Comparison of ENCODE assay signal across 8 cellular contexts in the genomic region with DNA sequence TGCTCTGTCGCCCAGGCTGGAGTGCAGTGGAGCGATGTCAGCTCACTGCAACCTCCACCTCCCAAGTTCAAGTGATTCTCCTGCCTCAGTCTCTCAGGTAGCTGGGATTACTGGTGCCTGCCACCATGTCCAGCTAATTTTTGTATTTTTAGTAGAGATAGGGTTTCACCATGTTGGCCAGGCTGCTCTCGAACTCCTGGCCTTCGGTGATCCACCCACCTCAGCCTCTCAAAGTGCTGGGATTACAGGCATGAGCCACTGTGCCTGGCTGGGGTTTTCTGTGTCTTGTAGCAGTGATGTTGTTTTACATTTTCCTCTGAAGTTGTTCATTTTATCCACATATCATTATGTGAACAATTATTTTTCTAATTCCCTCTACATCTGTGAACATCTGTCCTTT. TPM values are rescaled to one million over a fixed set of nuclear protein-coding genes. Genes with fewer than 3 reads are reported as not detected.
DNase-seq lines count a peak whose midpoint lies in the region; ATAC-seq and TF ChIP-seq lines count a peak whose summit lies in the region.
"Not testable (repeated sequence)": the region's sequence is repeated elsewhere in the genome, so short reads cannot be mapped to it uniquely, and the experiment has no call there.
"Had no signal": no experiment of that assay in that cellular context is flagged by ENCODE, and none has a peak within 500 bp of the region (broad histone marks: within the 10 kb centered on the region; RNA-seq: fewer than 3 reads in every experiment).

No MANE protein-coding gene starts in this region.

- not testable (repeated sequence) for H3K4me3 ChIP-seq in adipocyte (ENCODE audit: low read length); esophagus muscularis mucosa; muscle layer of duodenum (ENCODE audit: low read depth in 1 of 2, low read length in 2 of 2); rectal smooth muscle tissue (ENCODE audit: low read length); thoracic aorta

- not testable (repeated sequence) for DNase-seq in Calu3; RWPE1 (ENCODE audit: low spot score); adipocyte (ENCODE audit: low read depth); esophagus muscularis mucosa (ENCODE audit: extremely low spot score); thoracic aorta (ENCODE audit: low spot score)

- not testable (repeated sequence) for BruUV-seq in Calu3 (replicated peaks; lab: Mats Ljungman, UMichigan)

- not testable (repeated sequence) for H3K4me3 Mint-ChIP-seq in Calu3 (ENCODE audit: low read depth, unreplicated experiment)

- H3K36me3 ChIP-seq in adipocyte (ENCODE audit: control insufficient read depth, insufficient read depth, low read length, severe bottlenecking); esophagus muscularis mucosa; muscle layer of duodenum (ENCODE audit: control insufficient read depth in 1 of 2, insufficient read depth in 2 of 2, low read length in 2 of 2); rectal smooth muscle tissue (ENCODE audit: control insufficient read depth, insufficient read depth, low read length); thoracic aorta: not testable (repeated sequence)

- H3K27me3 Mint-ChIP-seq in Calu3 (ENCODE audit: unreplicated experiment) = not testable (repeated sequence)

- not testable (repeated sequence) for H3K9me3 Mint-ChIP-seq in Calu3 (ENCODE audit: low read depth, unreplicated experiment)

- CTCF ChIA-PET in Calu3 (lab: Charles Lee) = interaction anchor here (1.0 kb wide), 1 partner anchor 10 kb away, joined by 3 read pairs; no protein-coding TSS in a partner anchor
- CTCF ChIA-PET in RWPE1 (lab: Yijun Ruan, JAX) = not testable (repeated sequence)

- WGBS in esophagus muscularis mucosa = 91% methylated on average over 4 of the region's 4 CpGs

- not testable (repeated sequence) for TF ChIP-seq POLR2A in esophagus muscularis mucosa (IDR thresholded peaks at IDR 0.05; ENCODE audit: low read depth)

- peaks cover 13% of the 10 kb centered on the region for H3K4me1 ChIP-seq in adipocyte (ENCODE audit: control insufficient read depth, insufficient read depth, low read length)
- peaks cover 65 to 100% (median 92%) of the 10 kb centered on the region in 4 donors for H3K4me1 ChIP-seq in esophagus muscularis mucosa
- H3K4me1 ChIP-seq in muscle layer of duodenum (ENCODE audit: control insufficient read depth in 1 of 2, insufficient read depth in 2 of 2, low read length in 2 of 2) = peaks cover 12 to 29% of the 10 kb centered on the region in 2 donors
- peaks cover 78% of the 10 kb centered on the region for H3K4me1 ChIP-seq in rectal smooth muscle tissue (ENCODE audit: control insufficient read depth, insufficient read depth, low read length)
- peaks cover 50 to 99% of the 10 kb centered on the region in 2 donors for H3K4me1 ChIP-seq in thoracic aorta (ENCODE audit: control insufficient read depth in 1 of 2, low read depth in 2 of 2)

- H3K27ac ChIP-seq in RWPE1 = peak overlapping the region; percentile 49
- peak overlapping the region; percentile 82 to 95 (median 93) for H3K27ac ChIP-seq in esophagus muscularis mucosa (replicated peaks in 1 of 4)
- H3K27ac ChIP-seq in muscle layer of duodenum (ENCODE audit: low read length) = peak overlapping the region; percentile 36
- peak overlapping the region; percentile 94 for H3K27ac ChIP-seq in rectal smooth muscle tissue (ENCODE audit: low read depth, low read length)
- peak overlapping the region; percentile 92 to 95 for H3K27ac ChIP-seq in thoracic aorta

- intact Hi-C loops in Calu3 (cut with micrococcal nuclease; ENCODE audit: unreplicated experiment) = loop anchor here (10.0 kb wide), 1 partner anchor 57 kb away; no protein-coding TSS in a partner anchor
- intact Hi-C loops in esophagus muscularis mucosa (cut with DNase I) = not testable (repeated sequence)

- not testable (repeated sequence) for TF ChIP-seq CTCF in Calu3 (IDR thresholded peaks at IDR 0.05; ENCODE audit: unreplicated experiment); RWPE1 (conservative IDR thresholded peaks at IDR 0.05; ENCODE audit: low read depth); esophagus muscularis mucosa (IDR thresholded peaks at IDR 0.05); thoracic aorta (IDR thresholded peaks at IDR 0.05)

- POLR2A ChIA-PET in RWPE1 (lab: Yijun Ruan, JAX; ENCODE audit: low non-redundant PET) = not testable (repeated sequence)

- peak overlapping the region; percentile 3 for H3K27ac Mint-ChIP-seq in Calu3 (ENCODE audit: unreplicated experiment)

- not testable (repeated sequence) for ATAC-seq in thoracic aorta (ENCODE audit: insufficient number of reproducible peaks, low FRiP score, low read depth)

- H3K4me1 Mint-ChIP-seq in Calu3 (ENCODE audit: low read depth, unreplicated experiment) = peaks cover 56% of the 10 kb centered on the region

- not testable (repeated sequence) for H3K27me3 ChIP-seq in adipocyte (replicated peaks; ENCODE audit: control insufficient read depth, insufficient read depth, low read length); esophagus muscularis mucosa; muscle layer of duodenum (ENCODE audit: low read depth, low read length); rectal smooth muscle tissue (ENCODE audit: control insufficient read depth, insufficient read depth, low read length); thoracic aorta (replicated peaks; ENCODE audit: insufficient read depth)

- peak overlapping the region; percentile 5 for H3K9ac ChIP-seq in adipocyte (ENCODE audit: low read length)
- H3K9ac ChIP-seq in rectal smooth muscle tissue (ENCODE audit: low read length) = not testable (repeated sequence)

- peaks cover 17% of the 10 kb centered on the region for H3K36me3 Mint-ChIP-seq in Calu3 (ENCODE audit: insufficient read depth, unreplicated experiment)

- not testable (repeated sequence) for TF ChIP-seq EP300 in esophagus muscularis mucosa (IDR thresholded peaks at IDR 0.05)

- H3K9me3 ChIP-seq in adipocyte (ENCODE audit: control insufficient read depth, low read length); esophagus muscularis mucosa; muscle layer of duodenum (ENCODE audit: control insufficient read depth in 1 of 2, low read length in 2 of 2); thoracic aorta: not testable (repeated sequence)

RNA-seq across cellular contexts. Expression of a gene that starts 8.7 kb away (rescaled TPM):
- total RNA-seq in Calu3 (2022) = 9.6 and 9.8 TPM in 2 replicates
- total RNA-seq in esophagus muscularis mucosa = 100 to 1,000 TPM; 172 to 287 (median 231) TPM
- total RNA-seq in thoracic aorta = 100 to 1,000 TPM; 246 to 525 TPM
- total RNA-seq: SJCRH30 had no signal

Comparison
In these comparisons a context has a peak if more than half of its experiments do, and no peak if none do; other contexts are left out.
1. H3K27ac ChIP-seq: peak in every context shown above with its lines; median percentile 94 in rectal smooth muscle tissue; 94 in thoracic aorta; 93 in esophagus muscularis mucosa; 49 in RWPE1; 36 in muscle layer of duodenum.
2. RNA of a gene that starts 8.7 kb away (total RNA-seq): 246 to 525 TPM in thoracic aorta and 172 to 287 TPM in esophagus muscularis mucosa; 9.6 to 9.8 TPM in Calu3; every median in the first group is over 10 times any median in the second.